1 cellular context compared by ENCODE assay signal in the genomic region with DNA sequence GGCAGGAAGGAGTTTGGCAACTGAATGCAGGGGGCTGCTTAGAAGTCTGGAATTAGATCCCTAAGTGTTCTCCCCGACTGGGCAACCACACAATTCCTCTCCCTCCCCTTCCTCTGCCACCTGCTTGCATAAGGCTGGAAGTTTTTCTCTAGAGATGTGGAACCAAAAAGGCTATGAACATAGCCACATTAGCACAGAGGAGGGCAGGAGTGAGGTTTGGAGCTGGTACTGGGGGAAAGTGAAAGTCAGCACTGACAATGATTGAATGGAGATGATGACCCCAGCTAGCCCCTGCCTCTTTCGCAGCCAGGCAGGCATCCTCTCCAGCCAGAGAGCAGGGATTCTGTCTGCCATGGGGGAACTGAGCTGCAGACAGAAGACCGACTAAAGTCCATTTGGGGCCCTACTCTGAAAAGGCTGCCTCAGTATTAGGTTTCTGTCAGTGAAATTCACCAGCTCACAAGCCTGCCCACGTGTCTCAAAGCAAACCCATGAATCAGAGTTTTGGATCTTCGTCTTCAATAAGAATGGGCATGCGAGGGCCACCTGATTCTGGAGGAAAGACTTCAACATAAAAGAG.
TF ChIP-seq lines count a peak whose summit lies in the region.

No MANE protein-coding gene starts in this region.

TF ChIP-seq in HepG2, 621 proteins besides CTCF, POLR2A, EP300 and RAD21 (continued from another document and continues in another):
- TF ChIP-seq DNMT3B (CRISPR knock-in tag; conservative IDR thresholded peaks at IDR 0.05) (0 out of 2 replicates have a peak, but pooled peaks have one; percentile 46), ZNF605 (CRISPR knock-in tag; IDR thresholded peaks at IDR 0.05) (no peak; the same call in 1 of the 2 replicates), RCOR2 (CRISPR knock-in tag; IDR thresholded peaks at IDR 0.05) (peak; percentile 40; the same call in 1 of the 2 replicates), RFXAP (CRISPR knock-in tag; IDR thresholded peaks at IDR 0.05; ENCODE audit: borderline replicate concordance) (0 out of 2 replicates have a peak, but pooled peaks have one; percentile 30), STAT5B (CRISPR knock-in tag; IDR thresholded peaks at IDR 0.05) (no peak), ZFYVE20 (CRISPR knock-in tag; IDR thresholded peaks at IDR 0.05; ENCODE audit: borderline replicate concordance, low read depth) (no peak), TEAD2 (CRISPR knock-in tag; IDR thresholded peaks at IDR 0.05) (no peak), TP53 (CRISPR knock-in tag; conservative IDR thresholded peaks at IDR 0.05) (no peak), ZNF333 (CRISPR knock-in tag; IDR thresholded peaks at IDR 0.05; ENCODE audit: borderline replicate concordance) (0 out of 2 replicates have a peak, but pooled peaks have one; percentile 38), ZMYM3 (CRISPR knock-in tag; IDR thresholded peaks at IDR 0.05) (peak; percentile 83), ZNF557 (CRISPR knock-in tag; IDR thresholded peaks at IDR 0.05) (no peak), ZNF225 (CRISPR knock-in tag; IDR thresholded peaks at IDR 0.05) (no peak), ZNF224 (CRISPR knock-in tag; IDR thresholded peaks at IDR 0.05) (no peak), XRCC5 (optimal IDR thresholded peaks at IDR 0.05; ENCODE audit: low read length) (peak; percentile 95), SYNCRIP (IDR thresholded peaks at IDR 0.05; ENCODE audit: insufficient read depth, low read depth, low read length) (no peak), ZNF331 (CRISPR knock-in tag; IDR thresholded peaks at IDR 0.05) (peak; percentile 77), ZNF558 (CRISPR knock-in tag; IDR thresholded peaks at IDR 0.05; ENCODE audit: borderline replicate concordance) (no peak), RNF2 (conservative IDR thresholded peaks at IDR 0.05; ENCODE audit: low read depth) (peak; percentile 72; the same call in 1 of the 2 replicates), YEATS2 (CRISPR knock-in tag; IDR thresholded peaks at IDR 0.05; ENCODE audit: borderline replicate concordance) (peak; percentile 34; the same call in 1 of the 2 replicates), NR2F1 (CRISPR knock-in tag; IDR thresholded peaks at IDR 0.05) (no peak; a peak in 1 of 4 replicates), ZNF251 (CRISPR knock-in tag; IDR thresholded peaks at IDR 0.05) (no peak), NCOA2 (CRISPR knock-in tag; IDR thresholded peaks at IDR 0.05) (peak; percentile 76), TBL1XR1 (IDR thresholded peaks at IDR 0.05; ENCODE audit: borderline replicate concordance, low read length, partially characterized antibody) (peak; percentile 10), KDM1A (CRISPR knock-in tag; IDR thresholded peaks at IDR 0.05) (no peak; the same call in 1 of the 2 replicates), ARNTL (CRISPR knock-in tag; IDR thresholded peaks at IDR 0.05) (peak; percentile 99), TBX2 (CRISPR knock-in tag; IDR thresholded peaks at IDR 0.05; ENCODE audit: borderline replicate concordance) (peak; percentile 49; the same call in 1 of the 2 replicates), CREM (IDR thresholded peaks at IDR 0.05) (0 out of 2 replicates have a peak, but pooled peaks have one; percentile 26), CREM (CRISPR knock-in tag; IDR thresholded peaks at IDR 0.05) (no peak), ZNF660 (CRISPR knock-in tag; IDR thresholded peaks at IDR 0.05; ENCODE audit: borderline replicate concordance, low read depth) (no peak), ZNF747 (CRISPR knock-in tag; IDR thresholded peaks at IDR 0.05; ENCODE audit: borderline replicate concordance) (peak; percentile 19; the same call in 1 of the 2 replicates), GABPA (IDR thresholded peaks at IDR 0.05; ENCODE audit: low read depth, low read length) (no peak), GABPA (CRISPR knock-in tag; IDR thresholded peaks at IDR 0.05; ENCODE audit: low read depth) (no peak), FOXA1 (IDR thresholded peaks at IDR 0.05) (no peak), FOXA1 (CRISPR knock-in tag; IDR thresholded peaks at IDR 0.05) (no peak), ZNF780A (CRISPR knock-in tag; IDR thresholded peaks at IDR 0.05) (no peak), SALL1 (CRISPR knock-in tag; IDR thresholded peaks at IDR 0.05) (peak; percentile 90), KAT7 (CRISPR knock-in tag; IDR thresholded peaks at IDR 0.05; ENCODE audit: borderline replicate concordance) (peak; percentile 44; the same call in 1 of the 2 replicates)
- TF ChIP-seq, protein P1, sequence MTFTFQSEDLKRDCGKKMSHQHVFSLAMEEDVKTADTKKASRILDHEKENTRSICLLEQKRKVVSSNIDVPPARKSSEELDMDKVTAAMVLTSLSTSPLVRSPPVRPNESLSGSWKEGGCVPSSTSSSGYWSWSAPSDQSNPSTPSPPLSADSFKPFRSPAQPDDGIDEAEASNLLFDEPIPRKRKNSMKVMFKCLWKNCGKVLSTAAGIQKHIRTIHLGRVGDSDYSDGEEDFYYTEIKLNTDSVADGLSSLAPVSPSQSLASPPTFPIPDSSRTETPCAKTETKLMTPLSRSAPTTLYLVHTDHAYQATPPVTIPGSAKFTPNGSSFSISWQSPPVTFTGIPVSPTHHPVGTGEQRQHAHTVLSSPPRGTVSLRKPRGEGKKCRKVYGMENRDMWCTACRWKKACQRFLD (CRISPR knock-in tag; IDR thresholded peaks at IDR 0.05; ENCODE audit: borderline replicate concordance), result no peak
- TF ChIP-seq, protein P2, sequence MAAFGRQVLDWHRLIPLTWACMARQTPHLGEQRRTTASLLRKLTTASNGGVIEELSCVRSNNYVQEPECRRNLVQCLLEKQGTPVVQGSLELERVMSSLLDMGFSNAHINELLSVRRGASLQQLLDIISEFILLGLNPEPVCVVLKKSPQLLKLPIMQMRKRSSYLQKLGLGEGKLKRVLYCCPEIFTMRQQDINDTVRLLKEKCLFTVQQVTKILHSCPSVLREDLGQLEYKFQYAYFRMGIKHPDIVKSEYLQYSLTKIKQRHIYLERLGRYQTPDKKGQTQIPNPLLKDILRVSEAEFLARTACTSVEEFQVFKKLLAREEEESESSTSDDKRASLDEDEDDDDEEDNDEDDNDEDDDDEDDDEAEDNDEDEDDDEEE (CRISPR knock-in tag; IDR thresholded peaks at IDR 0.05), result no peak
- TF ChIP-seq, protein P3, sequence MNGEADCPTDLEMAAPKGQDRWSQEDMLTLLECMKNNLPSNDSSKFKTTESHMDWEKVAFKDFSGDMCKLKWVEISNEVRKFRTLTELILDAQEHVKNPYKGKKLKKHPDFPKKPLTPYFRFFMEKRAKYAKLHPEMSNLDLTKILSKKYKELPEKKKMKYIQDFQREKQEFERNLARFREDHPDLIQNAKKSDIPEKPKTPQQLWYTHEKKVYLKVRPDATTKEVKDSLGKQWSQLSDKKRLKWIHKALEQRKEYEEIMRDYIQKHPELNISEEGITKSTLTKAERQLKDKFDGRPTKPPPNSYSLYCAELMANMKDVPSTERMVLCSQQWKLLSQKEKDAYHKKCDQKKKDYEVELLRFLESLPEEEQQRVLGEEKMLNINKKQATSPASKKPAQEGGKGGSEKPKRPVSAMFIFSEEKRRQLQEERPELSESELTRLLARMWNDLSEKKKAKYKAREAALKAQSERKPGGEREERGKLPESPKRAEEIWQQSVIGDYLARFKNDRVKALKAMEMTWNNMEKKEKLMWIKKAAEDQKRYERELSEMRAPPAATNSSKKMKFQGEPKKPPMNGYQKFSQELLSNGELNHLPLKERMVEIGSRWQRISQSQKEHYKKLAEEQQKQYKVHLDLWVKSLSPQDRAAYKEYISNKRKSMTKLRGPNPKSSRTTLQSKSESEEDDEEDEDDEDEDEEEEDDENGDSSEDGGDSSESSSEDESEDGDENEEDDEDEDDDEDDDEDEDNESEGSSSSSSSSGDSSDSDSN (CRISPR knock-in tag; IDR thresholded peaks at IDR 0.05), result peak; percentile 34; the same call in 1 of the 2 replicates
- TF ChIP-seq, protein P4, sequence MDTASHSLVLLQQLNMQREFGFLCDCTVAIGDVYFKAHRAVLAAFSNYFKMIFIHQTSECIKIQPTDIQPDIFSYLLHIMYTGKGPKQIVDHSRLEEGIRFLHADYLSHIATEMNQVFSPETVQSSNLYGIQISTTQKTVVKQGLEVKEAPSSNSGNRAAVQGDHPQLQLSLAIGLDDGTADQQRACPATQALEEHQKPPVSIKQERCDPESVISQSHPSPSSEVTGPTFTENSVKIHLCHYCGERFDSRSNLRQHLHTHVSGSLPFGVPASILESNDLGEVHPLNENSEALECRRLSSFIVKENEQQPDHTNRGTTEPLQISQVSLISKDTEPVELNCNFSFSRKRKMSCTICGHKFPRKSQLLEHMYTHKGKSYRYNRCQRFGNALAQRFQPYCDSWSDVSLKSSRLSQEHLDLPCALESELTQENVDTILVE (CRISPR knock-in tag; IDR thresholded peaks at IDR 0.05), result no peak
- TF ChIP-seq, protein P5, sequence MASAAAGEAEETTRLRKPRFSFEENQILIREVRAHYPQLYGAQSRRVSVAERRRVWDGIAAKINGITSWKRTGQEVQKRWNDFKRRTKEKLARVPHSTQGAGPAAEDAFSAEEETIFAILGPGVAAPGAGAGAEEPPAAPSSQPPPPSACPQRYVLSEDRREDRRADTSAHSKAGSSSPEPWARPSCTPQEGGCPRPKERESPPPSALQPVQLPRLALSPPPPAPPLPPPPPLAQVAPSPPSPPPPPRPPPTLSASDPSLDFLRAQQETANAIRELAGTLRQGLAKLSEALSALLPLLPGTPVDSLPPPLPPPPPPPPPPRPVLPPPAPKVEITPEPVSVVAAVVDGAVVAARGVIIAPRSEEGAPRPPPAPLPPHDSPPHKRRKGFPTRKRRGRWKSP (CRISPR knock-in tag; IDR thresholded peaks at IDR 0.05), result peak; percentile 73; the same call in 1 of the 2 replicates
- TF ChIP-seq, protein P6, sequence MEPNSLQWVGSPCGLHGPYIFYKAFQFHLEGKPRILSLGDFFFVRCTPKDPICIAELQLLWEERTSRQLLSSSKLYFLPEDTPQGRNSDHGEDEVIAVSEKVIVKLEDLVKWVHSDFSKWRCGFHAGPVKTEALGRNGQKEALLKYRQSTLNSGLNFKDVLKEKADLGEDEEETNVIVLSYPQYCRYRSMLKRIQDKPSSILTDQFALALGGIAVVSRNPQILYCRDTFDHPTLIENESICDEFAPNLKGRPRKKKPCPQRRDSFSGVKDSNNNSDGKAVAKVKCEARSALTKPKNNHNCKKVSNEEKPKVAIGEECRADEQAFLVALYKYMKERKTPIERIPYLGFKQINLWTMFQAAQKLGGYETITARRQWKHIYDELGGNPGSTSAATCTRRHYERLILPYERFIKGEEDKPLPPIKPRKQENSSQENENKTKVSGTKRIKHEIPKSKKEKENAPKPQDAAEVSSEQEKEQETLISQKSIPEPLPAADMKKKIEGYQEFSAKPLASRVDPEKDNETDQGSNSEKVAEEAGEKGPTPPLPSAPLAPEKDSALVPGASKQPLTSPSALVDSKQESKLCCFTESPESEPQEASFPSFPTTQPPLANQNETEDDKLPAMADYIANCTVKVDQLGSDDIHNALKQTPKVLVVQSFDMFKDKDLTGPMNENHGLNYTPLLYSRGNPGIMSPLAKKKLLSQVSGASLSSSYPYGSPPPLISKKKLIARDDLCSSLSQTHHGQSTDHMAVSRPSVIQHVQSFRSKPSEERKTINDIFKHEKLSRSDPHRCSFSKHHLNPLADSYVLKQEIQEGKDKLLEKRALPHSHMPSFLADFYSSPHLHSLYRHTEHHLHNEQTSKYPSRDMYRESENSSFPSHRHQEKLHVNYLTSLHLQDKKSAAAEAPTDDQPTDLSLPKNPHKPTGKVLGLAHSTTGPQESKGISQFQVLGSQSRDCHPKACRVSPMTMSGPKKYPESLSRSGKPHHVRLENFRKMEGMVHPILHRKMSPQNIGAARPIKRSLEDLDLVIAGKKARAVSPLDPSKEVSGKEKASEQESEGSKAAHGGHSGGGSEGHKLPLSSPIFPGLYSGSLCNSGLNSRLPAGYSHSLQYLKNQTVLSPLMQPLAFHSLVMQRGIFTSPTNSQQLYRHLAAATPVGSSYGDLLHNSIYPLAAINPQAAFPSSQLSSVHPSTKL (CRISPR knock-in tag; IDR thresholded peaks at IDR 0.05), result peak; percentile 94
- TF ChIP-seq, protein P7, sequence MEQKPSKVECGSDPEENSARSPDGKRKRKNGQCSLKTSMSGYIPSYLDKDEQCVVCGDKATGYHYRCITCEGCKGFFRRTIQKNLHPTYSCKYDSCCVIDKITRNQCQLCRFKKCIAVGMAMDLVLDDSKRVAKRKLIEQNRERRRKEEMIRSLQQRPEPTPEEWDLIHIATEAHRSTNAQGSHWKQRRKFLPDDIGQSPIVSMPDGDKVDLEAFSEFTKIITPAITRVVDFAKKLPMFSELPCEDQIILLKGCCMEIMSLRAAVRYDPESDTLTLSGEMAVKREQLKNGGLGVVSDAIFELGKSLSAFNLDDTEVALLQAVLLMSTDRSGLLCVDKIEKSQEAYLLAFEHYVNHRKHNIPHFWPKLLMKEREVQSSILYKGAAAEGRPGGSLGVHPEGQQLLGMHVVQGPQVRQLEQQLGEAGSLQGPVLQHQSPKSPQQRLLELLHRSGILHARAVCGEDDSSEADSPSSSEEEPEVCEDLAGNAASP (CRISPR knock-in tag; IDR thresholded peaks at IDR 0.05; ENCODE audit: borderline replicate concordance), result peak; percentile 93; the same call in 1 of the 2 replicates
- TF ChIP-seq, protein P8, sequence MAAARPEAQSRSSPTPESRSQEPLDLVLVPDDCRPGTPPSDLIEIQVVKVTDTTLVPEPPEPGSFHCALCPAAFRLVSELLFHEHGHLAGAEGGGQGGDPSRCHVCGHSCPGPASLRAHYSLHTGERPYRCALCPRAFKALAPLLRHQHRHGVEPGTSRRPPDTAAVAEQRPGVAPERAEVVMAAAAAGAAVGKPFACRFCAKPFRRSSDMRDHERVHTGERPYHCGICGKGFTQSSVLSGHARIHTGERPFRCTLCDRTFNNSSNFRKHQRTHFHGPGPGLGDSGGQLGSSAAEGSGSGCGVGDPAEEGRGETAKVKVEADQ (CRISPR knock-in tag; IDR thresholded peaks at IDR 0.05; ENCODE audit: borderline replicate concordance), result no peak
- TF ChIP-seq, protein P9, sequence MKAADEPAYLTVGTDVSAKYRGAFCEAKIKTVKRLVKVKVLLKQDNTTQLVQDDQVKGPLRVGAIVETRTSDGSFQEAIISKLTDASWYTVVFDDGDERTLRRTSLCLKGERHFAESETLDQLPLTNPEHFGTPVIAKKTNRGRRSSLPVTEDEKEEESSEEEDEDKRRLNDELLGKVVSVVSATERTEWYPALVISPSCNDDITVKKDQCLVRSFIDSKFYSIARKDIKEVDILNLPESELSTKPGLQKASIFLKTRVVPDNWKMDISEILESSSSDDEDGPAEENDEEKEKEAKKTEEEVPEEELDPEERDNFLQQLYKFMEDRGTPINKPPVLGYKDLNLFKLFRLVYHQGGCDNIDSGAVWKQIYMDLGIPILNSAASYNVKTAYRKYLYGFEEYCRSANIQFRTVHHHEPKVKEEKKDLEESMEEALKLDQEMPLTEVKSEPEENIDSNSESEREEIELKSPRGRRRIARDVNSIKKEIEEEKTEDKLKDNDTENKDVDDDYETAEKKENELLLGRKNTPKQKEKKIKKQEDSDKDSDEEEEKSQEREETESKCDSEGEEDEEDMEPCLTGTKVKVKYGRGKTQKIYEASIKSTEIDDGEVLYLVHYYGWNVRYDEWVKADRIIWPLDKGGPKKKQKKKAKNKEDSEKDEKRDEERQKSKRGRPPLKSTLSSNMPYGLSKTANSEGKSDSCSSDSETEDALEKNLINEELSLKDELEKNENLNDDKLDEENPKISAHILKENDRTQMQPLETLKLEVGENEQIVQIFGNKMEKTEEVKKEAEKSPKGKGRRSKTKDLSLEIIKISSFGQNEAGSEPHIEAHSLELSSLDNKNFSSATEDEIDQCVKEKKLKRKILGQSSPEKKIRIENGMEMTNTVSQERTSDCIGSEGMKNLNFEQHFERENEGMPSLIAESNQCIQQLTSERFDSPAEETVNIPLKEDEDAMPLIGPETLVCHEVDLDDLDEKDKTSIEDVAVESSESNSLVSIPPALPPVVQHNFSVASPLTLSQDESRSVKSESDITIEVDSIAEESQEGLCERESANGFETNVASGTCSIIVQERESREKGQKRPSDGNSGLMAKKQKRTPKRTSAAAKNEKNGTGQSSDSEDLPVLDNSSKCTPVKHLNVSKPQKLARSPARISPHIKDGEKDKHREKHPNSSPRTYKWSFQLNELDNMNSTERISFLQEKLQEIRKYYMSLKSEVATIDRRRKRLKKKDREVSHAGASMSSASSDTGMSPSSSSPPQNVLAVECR (CRISPR knock-in tag; IDR thresholded peaks at IDR 0.05; ENCODE audit: borderline replicate concordance), result peak; percentile 64; the same call in 1 of the 2 replicates
